In the genomic region with DNA sequence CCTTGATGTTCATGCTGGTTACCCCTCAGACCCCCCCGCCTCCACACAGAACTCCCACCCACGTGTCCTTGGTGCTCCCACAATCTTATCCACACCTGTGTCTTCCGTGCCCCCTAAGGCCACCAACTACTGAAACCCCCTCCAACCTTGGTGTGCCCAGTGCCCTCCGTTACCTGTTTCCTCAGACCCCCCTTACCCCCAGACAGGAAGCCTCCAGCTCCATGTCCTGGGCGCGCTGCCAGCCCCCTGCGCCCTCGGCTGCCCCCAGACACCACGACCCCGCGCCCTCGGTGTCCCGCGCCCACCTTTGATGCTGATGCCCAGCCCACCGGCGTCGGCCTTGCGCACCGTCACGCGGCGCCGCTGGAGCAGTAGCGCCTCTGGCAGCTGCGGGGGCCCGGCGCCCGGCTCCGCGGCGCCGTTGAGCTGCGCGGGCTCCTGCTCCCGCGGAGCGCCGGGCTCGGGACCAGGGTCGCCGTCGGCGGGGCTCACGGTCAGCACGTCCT, we compare ENCODE assay signal across 8 cellular contexts. TPM values are rescaled to one million over a fixed set of nuclear protein-coding genes. Genes with fewer than 3 reads are reported as not detected.
DNase-seq lines count a peak whose midpoint lies in the region; ATAC-seq and TF ChIP-seq lines count a peak whose summit lies in the region.

No MANE protein-coding gene starts in this region.

- no peaks in the 10 kb centered on the region for H3K27me3 ChIP-seq in fibroblast of lung (ENCODE audit: control insufficient read depth, insufficient read depth, low read length)
- H3K27me3 ChIP-seq in neuron (ENCODE audit: insufficient read depth, low read length), result no peaks in the 10 kb centered on the region

- H3K4me1 ChIP-seq in fibroblast of lung (ENCODE audit: control insufficient read depth, extremely low read depth, insufficient read depth, low read length) (peaks cover 4% of the 10 kb centered on the region), neuron (ENCODE audit: insufficient read depth, low read length) (peaks cover 12% of the 10 kb centered on the region)

- H3K79me2 ChIP-seq in fibroblast of lung (ENCODE audit: control insufficient read depth, insufficient read depth, low read length), result no peaks in the 10 kb centered on the region

- no peaks in the 10 kb centered on the region for H3K36me3 ChIP-seq in fibroblast of lung (ENCODE audit: control insufficient read depth, insufficient read depth, low read length)
- H3K36me3 ChIP-seq in neuron (ENCODE audit: insufficient read depth, low read length), result no peaks in the 10 kb centered on the region

- TF ChIP-seq CTCF in fibroblast of lung (conservative IDR thresholded peaks at IDR 0.05 in 1 of 2, IDR thresholded peaks at IDR 0.05 in 1 of 2; ENCODE audit: low read depth in 1 of 2, low read length in 2 of 2), result no peak

- H3K9me3 ChIP-seq in fibroblast of lung (ENCODE audit: control insufficient read depth, insufficient read depth, low read depth, low read length) (no peaks in the 10 kb centered on the region), neuron (ENCODE audit: low read length) (no peaks in the 10 kb centered on the region)

- H2AFZ ChIP-seq in fibroblast of lung (ENCODE audit: low read length) (no peak overlapping the region), neuron (ENCODE audit: low read depth, low read length) (peak overlapping the region; percentile 92)

- peak overlapping the region; percentile 75 for H3K9ac ChIP-seq in fibroblast of lung (ENCODE audit: insufficient read depth, low read length)

- DNase-seq in activated CD4-positive, alpha-beta T cell treated with anti-CD3 and anti-CD28 coated beads, Interleukin-2, amount 50 U/mL, for 1 hour, result peak; percentile 18
- no peak for DNase-seq in fibroblast of lung (ENCODE audit: low read depth in 2 of 2)
- DNase-seq in NCI-H146 treated with DMSO at 0.1 percent for 48 hours (lab: John Stamatoyannopoulos, UW; ENCODE audit: unreplicated experiment), result no peak
- no peak for DNase-seq in HPDE6-E6E7 (ENCODE audit: extremely low spot score)
- DNase-seq in NCI-H69 (lab: John Stamatoyannopoulos, UW), result no peak

- H3K27ac ChIP-seq in fibroblast of lung (ENCODE audit: insufficient read depth, low read length), result peak overlapping the region; percentile 23

- H3K4me3 ChIP-seq in fibroblast of lung (replicated peaks in 1 of 4; ENCODE audit: control extremely low read depth in 1 of 4, insufficient read depth in 1 of 4, low read depth in 3 of 4, low read length in 4 of 4), result peak overlapping the region; percentile 58 to 71 (median 63)
- H3K4me3 ChIP-seq in neuron (ENCODE audit: low read length), result peak overlapping the region; percentile 56

- peak overlapping the region; percentile 88 for H3K4me2 ChIP-seq in fibroblast of lung (ENCODE audit: extremely low read depth, insufficient read depth, low read length)

- ATAC-seq in GM18907 (IDR thresholded peaks at IDR 0.05; ENCODE audit: unreplicated experiment) (peak; percentile 15), HG03103 (IDR thresholded peaks at IDR 0.05; ENCODE audit: low read depth, unreplicated experiment) (peak; percentile 19)

- H4K20me1 ChIP-seq in fibroblast of lung (ENCODE audit: control insufficient read depth, extremely low read depth, insufficient read depth, low read length), result no peaks in the 10 kb centered on the region

RNA-seq across cellular contexts. Expression of a gene that starts 0.5 kb away (rescaled TPM):
- 28.8 and 46.6 TPM in 2 replicates for total RNA-seq in fibroblast of lung
- polyA plus RNA-seq in fibroblast of lung, result 17.2 and 18.2 TPM in 2 replicates
- polyA plus RNA-seq in fibroblast of lung (2012), result 25.6 and 29.4 TPM in 2 replicates
- 36.6 and 41.3 TPM in 2 replicates for polyA minus RNA-seq in fibroblast of lung (ENCODE audit: low replicate concordance)

RNA-seq across cellular contexts. Expression of a gene that starts 41.7 kb away (rescaled TPM):
- 17.5 and 23.8 TPM in 2 replicates for total RNA-seq in fibroblast of lung
- 22.4 and 29.1 TPM in 2 replicates for polyA plus RNA-seq in fibroblast of lung
- polyA plus RNA-seq in fibroblast of lung (2012), result 18.1 and 27.3 TPM in 2 replicates
- 12.8 and 26.6 TPM in 2 replicates for polyA minus RNA-seq in fibroblast of lung (ENCODE audit: low replicate concordance)

RNA-seq across cellular contexts. Expression of a gene that starts 46.8 kb away (rescaled TPM):
- total RNA-seq in fibroblast of lung, result 5.1 and 7.3 TPM in 2 replicates
- polyA plus RNA-seq in fibroblast of lung, result 4.8 and 5.6 TPM in 2 replicates
- 3.5 and 4.3 TPM in 2 replicates for polyA plus RNA-seq in fibroblast of lung (2012)
- 13.9 and 16.6 TPM in 2 replicates for polyA minus RNA-seq in fibroblast of lung (ENCODE audit: low replicate concordance)
